ENCODE assay signal across 17 cellular contexts in the genomic region with DNA sequence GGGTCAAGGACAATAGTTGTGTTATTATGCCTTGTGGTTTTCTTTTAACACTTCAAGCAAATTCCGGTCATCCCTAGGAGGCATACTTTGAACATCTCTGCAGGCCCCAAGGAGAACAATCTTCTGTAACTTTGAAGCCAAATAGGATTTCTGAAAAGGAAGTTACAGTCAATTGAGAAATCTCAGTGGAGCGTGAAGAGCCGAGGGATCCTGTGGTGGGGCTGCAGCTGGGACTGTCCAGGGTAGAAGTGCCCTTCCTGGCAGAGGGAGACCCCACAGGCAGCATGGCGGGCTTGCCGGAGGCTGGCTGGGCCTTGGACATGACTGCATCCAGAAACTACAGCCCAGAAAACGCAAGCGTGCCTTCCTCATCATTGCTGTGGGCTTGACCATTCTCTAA.
DNase-seq lines count a peak whose midpoint lies in the region; TF ChIP-seq lines count a peak whose summit lies in the region.
"Had no signal": no experiment of that assay in that cellular context is flagged by ENCODE, and none has a peak within 500 bp of the region (broad histone marks: within the 10 kb centered on the region; RNA-seq: fewer than 3 reads in every experiment).

No MANE protein-coding gene starts in this region.

- H3K9me3 Mint-ChIP-seq in osteocyte (ENCODE audit: unreplicated experiment): no peaks in the 10 kb centered on the region
- H3K9me3 Mint-ChIP-seq: CD8-positive, alpha-beta T cell had no signal

- H3K9ac ChIP-seq in BLaER1 treated with 17β-estradiol and CSF1 and Interleukin-3, amounts not matched to agents 10 nM and 100 nM: peak overlapping the region in 8 of 11 experiments; percentile 30 to 58 (median 48); a peak in 12 of 22 replicates

- no peak overlapping the region for H3K4me3 Mint-ChIP-seq in osteocyte (ENCODE audit: unreplicated experiment)
- H3K4me3 Mint-ChIP-seq: B cell; CD8-positive, alpha-beta T cell; H9 had no signal

- H3K27ac ChIP-seq in BLaER1 treated with 17β-estradiol and CSF1 and Interleukin-3, amounts not matched to agents 10 nM and 100 nM: peak overlapping the region in 9 of 11 experiments; percentile 39 to 84 (median 78); a peak in 17 of 22 replicates
- no peak overlapping the region for H3K27ac ChIP-seq in coronary artery

- no peaks in the 10 kb centered on the region for H3K4me1 Mint-ChIP-seq in osteocyte (ENCODE audit: unreplicated experiment)
- H3K4me1 Mint-ChIP-seq: B cell had no signal

- peaks cover 24 to 77% (median 61%) of the 10 kb centered on the region in 10 experiments for H3K4me1 ChIP-seq in BLaER1 treated with 17β-estradiol and CSF1 and Interleukin-3, amounts not matched to agents 10 nM and 100 nM

- peak; percentile 4 for DNase-seq in SKM-1 (lab: John Stamatoyannopoulos, UW; ENCODE audit: unreplicated experiment)
- peak; percentile 50 for DNase-seq in coronary artery (ENCODE audit: low spot score)
- DNase-seq in osteocyte (ENCODE audit: extremely low spot score, unreplicated experiment): peak; percentile 80
- no peak for DNase-seq in 8988T
- DNase-seq in activated CD4-positive, alpha-beta T cell treated with anti-CD3 and anti-CD28 coated beads, Interleukin-2, amount 50 U/mL, for 48 hours: no peak
- no peak for DNase-seq in NCI-H446 treated with DMSO at 0.1 percent for 48 hours (lab: John Stamatoyannopoulos, UW)
- DNase-seq: ACHN; CD8-positive, alpha-beta T cell; H9; NCI-H1436 treated with DMSO at 0.1 percent for 48 hours; NCI-H2081 treated with DMSO at 0.1 percent for 48 hours; NCI-H2227 treated with DMSO at 0.1 percent for 48 hours; NCI-H526 treated with DMSO at 0.1 percent for 48 hours; NK-92 treated with Interleukin-12 subunit alpha and Interleukin-12 subunit beta, amount 100 ng/mL, for 24 hours; PC-3 had no signal

- peak overlapping the region in 1 of 10 experiments; percentile 22; a peak in 1 of 20 replicates for H3K4me3 ChIP-seq in BLaER1 treated with 17β-estradiol and CSF1 and Interleukin-3, amounts not matched to agents 10 nM and 100 nM
- no peak overlapping the region for H3K4me3 ChIP-seq in coronary artery

- H3K36me3 ChIP-seq in BLaER1 treated with 17β-estradiol and CSF1 and Interleukin-3, amounts not matched to agents 10 nM and 100 nM: no peaks in the 10 kb centered on the region

- H3K27ac Mint-ChIP-seq in osteocyte (ENCODE audit: unreplicated experiment): no peak overlapping the region
- H3K27ac Mint-ChIP-seq: B cell; CD8-positive, alpha-beta T cell; H9 had no signal

- no peaks in the 10 kb centered on the region for H3K27me3 Mint-ChIP-seq in osteocyte (ENCODE audit: unreplicated experiment)

- no peaks in the 10 kb centered on the region for H4K20me1 ChIP-seq in BLaER1 treated with 17β-estradiol and CSF1 and Interleukin-3, amounts not matched to agents 10 nM and 100 nM

- H3K4me2 ChIP-seq in BLaER1 treated with 17β-estradiol and CSF1 and Interleukin-3, amounts not matched to agents 10 nM and 100 nM: peak overlapping the region; percentile 63 to 86 (median 73)

- H3K36me3 Mint-ChIP-seq in osteocyte (ENCODE audit: unreplicated experiment): no peaks in the 10 kb centered on the region
- H3K36me3 Mint-ChIP-seq: CD8-positive, alpha-beta T cell had no signal

- H3K9me3 ChIP-seq in BLaER1 treated with 17β-estradiol and CSF1 and Interleukin-3, amounts not matched to agents 10 nM and 100 nM (replicated peaks in 1 of 11): peaks cover 0 to 21% (median 14%) of the 10 kb centered on the region in 11 experiments; a peak in 17 of 22 replicates

- TF ChIP-seq CTCF in coronary artery (IDR thresholded peaks at IDR 0.05) (no peak), osteocyte (IDR thresholded peaks at IDR 0.05) (no peak)

- H3K27me3 ChIP-seq in BLaER1 treated with 17β-estradiol and CSF1 and Interleukin-3, amounts not matched to agents 10 nM and 100 nM: 0 out of 22 replicates have a peak, but pooled peaks cover 0 to 3% (median 0%) of the 10 kb centered on the region in 11 experiments

Comparison
In these comparisons a context has a peak if more than half of its experiments do, and no peak if none do; other contexts are left out.
1. H3K27ac ChIP-seq: peak in BLaER1 treated with 17β-estradiol and CSF1 and Interleukin-3, amounts not matched to agents 10 nM and 100 nM (9 of 11); none in coronary artery (0 of 2).
2. DNase-seq: peak in SKM-1 (single experiment), coronary artery (single experiment) and osteocyte (single experiment); none in 8988T (single experiment), activated CD4-positive, alpha-beta T cell treated with anti-CD3 and anti-CD28 coated beads, Interleukin-2, amount 50 U/mL, for 48 hours (0 of 2) and NCI-H446 treated with DMSO at 0.1 percent for 48 hours (single experiment).